In genomic region chr12:62813031-62813829, GRCh38 we compare ENCODE assay signal across 8 cellular contexts.
A peak's percentile ranks its signal among the peaks of the same experiment; 100 is the strongest.
DNase-seq lines count a peak whose midpoint lies in the region; ATAC-seq, FAIRE-seq and TF ChIP-seq lines count a peak whose summit lies in the region.

No MANE protein-coding gene starts in this region.

- no peak for FAIRE-seq in RCC 7860 (lab: Jason Lieb, UNC)

- H3K4me3 ChIP-seq in astrocyte of the cerebellum (ENCODE audit: low read depth, low read length) (no peak overlapping the region), skeletal muscle cell (ENCODE audit: low read depth, low read length) (peak overlapping the region; percentile 12)

- in situ Hi-C loops in astrocyte of the cerebellum (cut with HindIII; ENCODE audit: low sequenced_read_pairs) = no loop called here

- peak; percentile 53 for ATAC-seq in HG02798 (IDR thresholded peaks at IDR 0.05; ENCODE audit: poor library complexity, unreplicated experiment)

- DNase-seq in NCI-H510A treated with DMSO at 0.1 percent for 48 hours (lab: John Stamatoyannopoulos, UW) = peak; percentile 9
- DNase-seq in NCI-H510A (lab: John Stamatoyannopoulos, UW) = no peak
- DNase-seq in RCC 7860 (ENCODE audit: low spot score) = peak; percentile 26
- peak; percentile 52 for DNase-seq in astrocyte of the cerebellum (ENCODE audit: low read depth)
- peak; percentile 47 for DNase-seq in iPS DF 19.7 (ENCODE audit: low read depth, low spot score)
- DNase-seq in skeletal muscle cell (ENCODE audit: low read depth) = peak; percentile 23
- DNase-seq in NCI-H446 treated with DMSO at 0.1 percent for 48 hours (lab: John Stamatoyannopoulos, UW) = no peak

- TF ChIP-seq CTCF in astrocyte of the cerebellum (IDR thresholded peaks at IDR 0.05; ENCODE audit: low read depth, low read length, missing control alignments) = peak; percentile 85

Comparison
In these comparisons a context has a peak if more than half of its experiments do, and no peak if none do; other contexts are left out.
1. DNase-seq: peak in NCI-H510A treated with DMSO at 0.1 percent for 48 hours (single experiment), RCC 7860 (single experiment), astrocyte of the cerebellum (single experiment), iPS DF 19.7 (single experiment) and skeletal muscle cell (single experiment); none in NCI-H510A (single experiment) and NCI-H446 treated with DMSO at 0.1 percent for 48 hours (single experiment).